ENCODE assay signal across 8 cellular contexts in the genomic region with DNA sequence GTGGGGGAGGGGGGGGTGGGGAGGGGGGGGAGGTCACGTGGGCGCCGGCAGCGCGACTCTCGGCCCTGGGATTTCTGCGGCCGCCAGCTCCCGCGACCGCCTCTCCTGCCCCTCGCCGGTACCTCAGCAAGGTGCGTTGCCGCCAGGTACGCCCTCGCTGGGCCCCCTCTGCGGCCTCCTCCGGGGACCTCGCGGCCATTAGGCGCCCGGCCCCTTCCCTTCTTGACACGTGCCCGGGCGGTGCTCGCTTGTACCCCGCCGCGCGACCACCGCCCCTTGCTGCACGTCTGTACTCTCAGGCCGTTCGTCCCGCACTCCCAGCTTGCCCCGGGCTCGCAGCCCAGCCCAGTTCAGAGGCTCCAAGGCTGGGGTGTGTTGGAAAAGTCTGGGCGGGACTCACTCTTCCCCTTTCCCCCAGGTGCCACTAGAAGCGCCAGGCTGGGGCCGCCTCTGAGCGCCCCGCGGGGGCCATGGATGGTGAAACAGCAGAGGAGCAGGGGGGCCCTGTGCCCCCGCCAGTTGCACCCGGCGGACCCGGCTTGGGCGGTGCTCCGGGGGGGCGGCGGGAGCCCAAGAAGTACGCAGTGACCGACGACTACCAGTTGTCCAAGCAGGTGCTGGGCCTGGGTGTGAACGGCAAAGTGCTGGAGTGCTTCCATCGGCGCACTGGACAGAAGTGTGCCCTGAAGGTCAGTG. TPM values are rescaled to one million over a fixed set of nuclear protein-coding genes. Genes with fewer than 3 reads are reported as not detected.
DNase-seq lines count a peak whose midpoint lies in the region; ATAC-seq, FAIRE-seq and TF ChIP-seq lines count a peak whose summit lies in the region.

A gene (plus strand): TSS at position 56 of the 696 bp plus-strand sequence. CDS start 415 bp downstream, at position 471.

- no peak for DNase-seq in activated CD4-positive, CD25-positive, alpha-beta regulatory T cell (lab: John Stamatoyannopoulos, UW)
- peak; percentile 41 for DNase-seq in NCI-H748 (lab: John Stamatoyannopoulos, UW; ENCODE audit: unreplicated experiment)
- no peak for DNase-seq in astrocyte (ENCODE audit: low read depth)
- DNase-seq in stimulated activated CD8-positive, alpha-beta memory T cell treated with anti-CD3 and anti-CD28 coated beads, Interleukin-15, amount 100 ng/mL, for 24 hours (ENCODE audit: low read depth), result peak; percentile 27
- DNase-seq in DMS153 treated with DMSO at 0.1 percent for 48 hours (lab: John Stamatoyannopoulos, UW; ENCODE audit: unreplicated experiment), result no peak

- H3K36me3 ChIP-seq in astrocyte (ENCODE audit: insufficient read depth, low read length), result no peaks in the 10 kb centered on the region

- no peak for TF ChIP-seq CTCF in astrocyte (IDR thresholded peaks at IDR 0.05; ENCODE audit: insufficient read depth, low read depth, low read length)

- H3K9me3 Mint-ChIP-seq in astrocyte (ENCODE audit: unreplicated experiment), result no peaks in the 10 kb centered on the region

- peak within 1 kb of the TSS; percentile 87 for H3K4me3 Mint-ChIP-seq in astrocyte (ENCODE audit: unreplicated experiment)

- H3K27me3 ChIP-seq in astrocyte (ENCODE audit: insufficient read depth, low read length), result no peaks in the 10 kb centered on the region

- peaks cover 7% of the 10 kb centered on the region for H3K36me3 Mint-ChIP-seq in astrocyte (ENCODE audit: low read depth, unreplicated experiment)

- peak within 1 kb of the TSS; percentile 79 for H3K27ac Mint-ChIP-seq in astrocyte (ENCODE audit: unreplicated experiment)

- peaks cover 17% of the 10 kb centered on the region for H3K4me1 ChIP-seq in astrocyte (ENCODE audit: insufficient read depth, low read length)

- peaks cover 5% of the 10 kb centered on the region for H3K79me2 ChIP-seq in astrocyte (ENCODE audit: insufficient read depth, low read length)

- peak within 1 kb of the TSS; percentile 84 for H3K9ac ChIP-seq in astrocyte (ENCODE audit: low read length)

- H3K9me3 ChIP-seq in astrocyte (ENCODE audit: insufficient read depth, low read depth, low read length), result no peaks in the 10 kb centered on the region
- no peaks in the 10 kb centered on the region for H3K9me3 ChIP-seq in iPS-18c (ENCODE audit: control insufficient read depth, insufficient read depth, low read length)

- H2AFZ ChIP-seq in astrocyte (ENCODE audit: low read depth, low read length), result peak within 1 kb of the TSS; percentile 96

- peak; percentile 5 to 9 for ATAC-seq in activated CD4-positive, CD25-positive, alpha-beta regulatory T cell treated with anti-CD3 and anti-CD28 coated beads, Interleukin-2, amount 50 U/mL, for 24 hours
- peak; percentile 23 for ATAC-seq in HG02642 (IDR thresholded peaks at IDR 0.05; ENCODE audit: poor library complexity, unreplicated experiment)

- peak within 1 kb of the TSS; percentile 96 for H3K4me2 ChIP-seq in astrocyte (ENCODE audit: low read length)

- H3K27ac ChIP-seq in astrocyte (ENCODE audit: low read depth, low read length), result peak within 1 kb of the TSS; percentile 52

- peak within 1 kb of the TSS; percentile 66 for H3K4me3 ChIP-seq in astrocyte (ENCODE audit: insufficient read depth, low read depth, low read length)
- peak within 1 kb of the TSS; percentile 69 for H3K4me3 ChIP-seq in iPS-18c (ENCODE audit: insufficient read depth, low read depth, low read length)

- peaks cover 5% of the 10 kb centered on the region for H3K4me1 Mint-ChIP-seq in astrocyte (ENCODE audit: low read depth, unreplicated experiment)

- H4K20me1 ChIP-seq in astrocyte (ENCODE audit: insufficient read depth, low read length), result peaks cover 6% of the 10 kb centered on the region

- H3K27me3 Mint-ChIP-seq in astrocyte (ENCODE audit: low read depth, unreplicated experiment), result peaks cover 27% of the 10 kb centered on the region

- FAIRE-seq in astrocyte (lab: Jason Lieb, UNC), result no peak

RNA-seq across cellular contexts. Expression of the gene that starts here (rescaled TPM):
- 21.1 and 23.4 TPM in 2 replicates for total RNA-seq in astrocyte

Comparison
In these comparisons a context has a peak if more than half of its experiments do, and no peak if none do; other contexts are left out.
1. DNase-seq: peak in NCI-H748 (single experiment) and stimulated activated CD8-positive, alpha-beta memory T cell treated with anti-CD3 and anti-CD28 coated beads, Interleukin-15, amount 100 ng/mL, for 24 hours (single experiment); none in activated CD4-positive, CD25-positive, alpha-beta regulatory T cell (0 of 4), astrocyte (single experiment) and DMS153 treated with DMSO at 0.1 percent for 48 hours (single experiment).